Comparison of ENCODE assay signal across 19 cellular contexts in genomic region chr11:11587122-11587521, GRCh38.
"Had no signal": no experiment of that assay in that cellular context is flagged by ENCODE, and none has a peak within 500 bp of the region (broad histone marks: within the 10 kb centered on the region; RNA-seq: fewer than 3 reads in every experiment).

No MANE protein-coding gene starts in this region.

- H3K4me3 ChIP-seq: gastroesophageal sphincter, heart left ventricle, pancreas, smooth muscle cell, testis had no signal

- H3K4me2 ChIP-seq: smooth muscle cell had no signal

- H3K36me3 ChIP-seq: gastroesophageal sphincter, heart left ventricle, pancreas had no signal

- ATAC-seq: effector memory CD8-positive, alpha-beta T cell; gastroesophageal sphincter; naive thymus-derived CD4-positive, alpha-beta T cell; pancreas; sciatic nerve had no signal

- H3K27ac ChIP-seq: pancreas, testis, VCaP had no signal

- H3K27me3 ChIP-seq: gastroesophageal sphincter, heart left ventricle, pancreas, testis had no signal

- DNase-seq: activated CD4-positive, alpha-beta T cell treated with anti-CD3 and anti-CD28 coated beads, Interleukin-2, amount 50 U/mL, for 1 hour; activated CD4-positive, CD25-positive, alpha-beta regulatory T cell treated with anti-CD3 and anti-CD28 coated beads, Interleukin-2, amount 50 U/mL, for 72 hours; activated CD8-positive, alpha-beta memory T cell treated with anti-CD3 and anti-CD28 coated beads, Interleukin-2, amount 50 U/mL, for 4 hours; activated effector memory CD4-positive, alpha-beta T cell treated with Interleukin-2 at 50 U/mL for 16 hours; activated naive CD4-positive, alpha-beta T cell treated with anti-CD3 and anti-CD28 coated beads, Interleukin-2, amount 50 U/mL, for 16 hours; activated T-cell treated with anti-CD3 and anti-CD28 coated beads, Interleukin-2, amount 50 U/mL, for 48 hours; dermis blood vessel endothelial cell; effector memory CD8-positive, alpha-beta T cell; kidney glomerular epithelial cell; mesendoderm; naive thymus-derived CD4-positive, alpha-beta T cell; pancreas; stimulated activated CD4-positive, alpha-beta T cell treated with anti-CD3 and anti-CD28 coated beads, Interleukin-4, amount 100 ng/mL, for 1 hour; testis had no signal

- H3K4me1 ChIP-seq: pancreas, testis had no signal

- H3K9me3 ChIP-seq: gastroesophageal sphincter, heart left ventricle, pancreas, testis had no signal
